ENCODE assay signal across 11 cellular contexts in genomic region chr6:159098636-159099106, GRCh38. TPM values are rescaled to one million over a fixed set of nuclear protein-coding genes. Genes with fewer than 3 reads are reported as not detected.
DNase-seq lines count a peak whose midpoint lies in the region; ATAC-seq and TF ChIP-seq lines count a peak whose summit lies in the region.
"Had no signal": no experiment of that assay in that cellular context is flagged by ENCODE, and none has a peak within 500 bp of the region (broad histone marks: within the 10 kb centered on the region; RNA-seq: fewer than 3 reads in every experiment).

No MANE protein-coding gene starts in this region.

- 70 to 73% methylated on average over 14 of the region's 14 CpGs for WGBS in tibial nerve, 2 donors
- 67 to 81% methylated on average over 14 of the region's 14 CpGs for WGBS in body of pancreas, 2 donors

- no peaks in the 10 kb centered on the region for H3K27me3 ChIP-seq in CD4-positive, alpha-beta T cell (ENCODE audit: control insufficient read depth, insufficient read depth, low read length)
- no peaks in the 10 kb centered on the region for H3K27me3 ChIP-seq in OCI-LY3 (ENCODE audit: low read depth, low read length)
- H3K27me3 ChIP-seq in tibial nerve, result no peaks in the 10 kb centered on the region
- H3K27me3 ChIP-seq in body of pancreas, result no peaks in the 10 kb centered on the region
- H3K27me3 ChIP-seq: SJSA1 had no signal

- no peak for TF ChIP-seq POLR2A in tibial nerve (IDR thresholded peaks at IDR 0.05)
- no peak for TF ChIP-seq POLR2A in body of pancreas (IDR thresholded peaks at IDR 0.05)

- H3K4me2 ChIP-seq in OCI-LY3 (ENCODE audit: low read length), result peak overlapping the region; percentile 85

- H3K4me3 Mint-ChIP-seq in CD4-positive, alpha-beta T cell, result peak overlapping the region; percentile 43

- no peak for TF ChIP-seq EP300 in tibial nerve (IDR thresholded peaks at IDR 0.05)

- H3K4me3 ChIP-seq in OCI-LY3 (ENCODE audit: low read length) (peak overlapping the region; percentile 47), tibial nerve (no peak overlapping the region), body of pancreas (no peak overlapping the region)
- H3K4me3 ChIP-seq: SJSA1 had no signal

- peak overlapping the region; percentile 86 for H2AFZ ChIP-seq in OCI-LY3 (ENCODE audit: low read depth, low read length)
- H2AFZ ChIP-seq: parathyroid adenoma had no signal

- no peaks in the 10 kb centered on the region for H3K79me2 ChIP-seq in OCI-LY3 (ENCODE audit: low read length)
- H3K79me2 ChIP-seq: parathyroid adenoma had no signal

- no peaks in the 10 kb centered on the region for H4K20me1 ChIP-seq in OCI-LY3 (ENCODE audit: insufficient read depth, low read length)

- no peaks in the 10 kb centered on the region for H3K9me3 Mint-ChIP-seq in CD4-positive, alpha-beta T cell

- H3K36me3 Mint-ChIP-seq in CD4-positive, alpha-beta T cell (ENCODE audit: low read depth), result no peaks in the 10 kb centered on the region

- peak overlapping the region; percentile 70 for H3K27ac ChIP-seq in CD4-positive, alpha-beta T cell (ENCODE audit: low read depth, low read length)
- H3K27ac ChIP-seq in OCI-LY3 (ENCODE audit: low read length) (peak overlapping the region; percentile 90), tibial nerve (peak overlapping the region in 1 of 4 donors; percentile 55), body of pancreas (no peak overlapping the region)
- H3K27ac ChIP-seq: parathyroid adenoma, SJSA1 had no signal

- H3K4me1 Mint-ChIP-seq in CD4-positive, alpha-beta T cell (ENCODE audit: low read depth), result peaks cover 76% of the 10 kb centered on the region

- peak; percentile 41 to 75 (median 52) for DNase-seq in CD4-positive, alpha-beta T cell
- DNase-seq in activated gamma-delta T cell treated with Interleukin-2 at 50 U/mL for 16 hours, result peak; percentile 55
- peak; percentile 85 for DNase-seq in renal cortical epithelial cell (ENCODE audit: low read depth)
- DNase-seq in tibial nerve (ENCODE audit: low spot score in 2 of 2), result no peak
- no peak for DNase-seq in body of pancreas
- DNase-seq in RKO (ENCODE audit: low spot score), result no peak

- CTCF ChIA-PET in CD4-positive, alpha-beta T cell (lab: Charles Lee), result interaction anchor here (1.1 to 1.2 kb wide), 2 partner anchors 36 to 57 kb away, joined by 4 read pairs; no protein-coding TSS in a partner anchor

- peaks cover 84% of the 10 kb centered on the region for H3K4me1 ChIP-seq in OCI-LY3 (ENCODE audit: low read length)
- H3K4me1 ChIP-seq in tibial nerve, result peaks cover 0 to 13% (median under 1%) of the 10 kb centered on the region in 4 donors
- H3K4me1 ChIP-seq in body of pancreas, result peaks cover under 1% of the 10 kb centered on the region
- H3K4me1 ChIP-seq: parathyroid adenoma had no signal

- TF ChIP-seq CTCF in CD4-positive, alpha-beta T cell (IDR thresholded peaks at IDR 0.05), result no peak
- TF ChIP-seq CTCF in OCI-LY3 (IDR thresholded peaks at IDR 0.05; ENCODE audit: low read depth, low read length) (no peak), tibial nerve (IDR thresholded peaks at IDR 0.05) (no peak), body of pancreas (IDR thresholded peaks at IDR 0.05) (no peak)

- H3K27ac Mint-ChIP-seq in CD4-positive, alpha-beta T cell, result peak overlapping the region; percentile 86

- POLR2A ChIA-PET in CD4-positive, alpha-beta T cell (lab: Charles Lee), result interaction anchor here (0.7 to 9.6 kb wide), 6 partner anchors 8 to 90 kb away, joined by 3 to 99 read pairs (median 4); partner anchors contain the start of gene TAGAP

- no peaks in the 10 kb centered on the region for H3K27me3 Mint-ChIP-seq in CD4-positive, alpha-beta T cell

- peak; percentile 83 for ATAC-seq in CD4-positive, alpha-beta T cell (ENCODE audit: poor library complexity)
- ATAC-seq in body of pancreas (no peak), HG02642 (IDR thresholded peaks at IDR 0.05; ENCODE audit: poor library complexity, unreplicated experiment) (no peak)

- intact Hi-C loops in CD4-positive, alpha-beta T cell (cut with DNase I, micrococcal nuclease), result loop anchor here in 1 of 2 experiments (1.0 kb wide), 2 partner anchors 36 to 56 kb away; no protein-coding TSS in a partner anchor
- intact Hi-C loops in body of pancreas (cut with DNase I), result no loop called here

- no peaks in the 10 kb centered on the region for H3K36me3 ChIP-seq in OCI-LY3 (replicated peaks; ENCODE audit: low read depth, low read length)
- no peaks in the 10 kb centered on the region for H3K36me3 ChIP-seq in tibial nerve
- no peaks in the 10 kb centered on the region for H3K36me3 ChIP-seq in body of pancreas (replicated peaks in 1 of 2; ENCODE audit: insufficient read depth in 1 of 2, low read depth in 2 of 2)
- H3K36me3 ChIP-seq: SJSA1 had no signal

- peak overlapping the region; percentile 58; the same call in 1 of the 2 replicates for H3K9ac ChIP-seq in OCI-LY3 (ENCODE audit: low read length)
- H3K9ac ChIP-seq: parathyroid adenoma had no signal

- no peaks in the 10 kb centered on the region for H3K9me3 ChIP-seq in CD4-positive, alpha-beta T cell (ENCODE audit: control insufficient read depth, low read length)
- H3K9me3 ChIP-seq in OCI-LY3 (ENCODE audit: insufficient read depth, low read length) (no peaks in the 10 kb centered on the region), tibial nerve (no peaks in the 10 kb centered on the region), body of pancreas (no peaks in the 10 kb centered on the region)
- H3K9me3 ChIP-seq: SJSA1 had no signal

RNA-seq across cellular contexts. Expression of gene TAGAP, which starts 53.9 kb away (rescaled TPM):
- total RNA-seq in CD4-positive, alpha-beta T cell, result 100 to 1,000 TPM; 245 to 261 TPM
- total RNA-seq in renal cortical epithelial cell (0.05 and 0.35 TPM in 2 replicates), tibial nerve (1 to 10 TPM; 2.7 to 9.8 (median 4.6) TPM), body of pancreas (1 to 10 TPM in 1 of 2 donors, under 1 TPM in 1; 0.99 to 2.3 TPM)
- total RNA-seq: fibroblast of lung had no signal

Comparison
In these comparisons a context has a peak if more than half of its experiments do, and no peak if none do; other contexts are left out.
1. DNase-seq: peak in CD4-positive, alpha-beta T cell (10 of 10), activated gamma-delta T cell treated with Interleukin-2 at 50 U/mL for 16 hours (single experiment) and renal cortical epithelial cell (single experiment); none in tibial nerve (0 of 2), body of pancreas (0 of 4) and RKO (single experiment).
2. H3K27ac ChIP-seq: peak in CD4-positive, alpha-beta T cell (single experiment) and OCI-LY3 (single experiment); none in body of pancreas (0 of 4).
3. RNA of gene TAGAP, which starts 53.9 kb away (total RNA-seq): 245 to 261 TPM in CD4-positive, alpha-beta T cell; 2.7 to 9.8 TPM in tibial nerve, 0.99 to 2.3 TPM in body of pancreas and 0.05 to 0.35 TPM in renal cortical epithelial cell; every median in the first group is over 10 times any median in the second.